In the genomic region with DNA sequence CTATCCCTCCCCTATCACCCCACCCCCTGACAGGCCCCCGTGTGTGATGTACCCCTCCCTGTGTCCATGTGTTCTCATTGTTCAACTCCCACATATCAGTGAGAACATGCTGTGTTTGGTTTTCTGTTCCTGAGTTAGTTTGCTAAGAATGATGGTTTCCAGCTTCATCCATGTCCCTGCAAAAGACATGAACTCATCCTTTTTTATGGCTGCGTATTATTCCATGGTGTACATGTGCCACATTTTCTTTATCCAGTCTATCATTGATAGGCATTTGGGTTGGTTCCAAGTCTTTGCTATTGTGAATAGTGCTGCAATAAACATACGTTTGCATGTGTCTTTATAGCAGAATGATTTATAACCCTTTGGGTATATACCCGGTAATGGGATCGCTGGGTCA, we compare ENCODE assay signal across 3 cellular contexts.
A peak's percentile ranks its signal among the peaks of the same experiment; 100 is the strongest.
TF ChIP-seq lines count a peak whose summit lies in the region.

No MANE protein-coding gene starts in this region.

TF ChIP-seq in HEK293, 187 proteins besides CTCF, POLR2A, EP300 and RAD21:
- TF ChIP-seq ZNF146 (tag by site-specific recombination; IDR thresholded peaks at IDR 0.05): peak; percentile 99
- TF ChIP-seq, protein P1, sequence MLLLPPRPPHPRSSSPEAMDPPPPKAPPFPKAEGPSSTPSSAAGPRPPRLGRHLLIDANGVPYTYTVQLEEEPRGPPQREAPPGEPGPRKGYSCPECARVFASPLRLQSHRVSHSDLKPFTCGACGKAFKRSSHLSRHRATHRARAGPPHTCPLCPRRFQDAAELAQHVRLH (tag by site-specific recombination; IDR thresholded peaks at IDR 0.05): 0 out of 2 replicates have a peak, but pooled peaks have one; percentile 12
- TF ChIP-seq, protein P2, sequence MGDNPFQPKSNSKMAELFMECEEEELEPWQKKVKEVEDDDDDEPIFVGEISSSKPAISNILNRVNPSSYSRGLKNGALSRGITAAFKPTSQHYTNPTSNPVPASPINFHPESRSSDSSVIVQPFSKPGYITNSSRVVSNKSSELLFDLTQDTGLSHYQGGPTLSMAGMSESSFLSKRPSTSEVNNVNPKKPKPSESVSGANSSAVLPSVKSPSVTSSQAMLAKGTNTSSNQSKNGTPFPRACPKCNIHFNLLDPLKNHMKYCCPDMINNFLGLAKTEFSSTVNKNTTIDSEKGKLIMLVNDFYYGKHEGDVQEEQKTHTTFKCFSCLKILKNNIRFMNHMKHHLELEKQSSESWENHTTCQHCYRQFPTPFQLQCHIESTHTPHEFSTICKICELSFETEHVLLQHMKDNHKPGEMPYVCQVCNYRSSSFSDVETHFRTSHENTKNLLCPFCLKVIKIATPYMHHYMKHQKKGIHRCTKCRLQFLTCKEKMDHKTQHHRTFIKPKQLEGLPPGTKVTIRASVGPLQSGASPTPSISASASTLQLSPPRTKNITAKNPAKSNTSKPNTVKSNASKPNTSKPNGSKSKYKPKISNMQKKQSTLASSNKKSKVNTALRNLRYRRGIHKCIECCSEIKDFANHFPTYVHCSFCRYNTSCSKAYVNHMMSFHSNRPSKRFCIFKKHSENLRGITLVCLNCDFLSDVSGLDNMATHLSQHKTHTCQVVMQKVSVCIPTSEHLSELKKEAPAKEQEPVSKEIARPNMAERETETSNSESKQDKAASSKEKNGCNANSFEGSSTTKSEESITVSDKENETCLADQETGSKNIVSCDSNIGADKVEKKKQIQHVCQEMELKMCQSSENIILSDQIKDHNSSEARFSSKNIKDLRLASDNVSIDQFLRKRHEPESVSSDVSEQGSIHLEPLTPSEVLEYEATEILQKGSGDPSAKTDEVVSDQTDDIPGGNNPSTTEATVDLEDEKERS (tag by site-specific recombination; IDR thresholded peaks at IDR 0.05): 0 out of 2 replicates have a peak, but pooled peaks have one; percentile 31
TF ChIP-seq in HEK293: peak in this region for 3; not testable (repeated sequence) for 184.

TF ChIP-seq in K562, 482 proteins besides CTCF, POLR2A, EP300 and RAD21:
- peak; percentile 86 for TF ChIP-seq ZNF146 (CRISPR knock-in tag; IDR thresholded peaks at IDR 0.05; ENCODE audit: unreplicated experiment)

TF ChIP-seq in HepG2, 621 proteins besides CTCF, POLR2A, EP300 and RAD21:
- TF ChIP-seq, protein P3, sequence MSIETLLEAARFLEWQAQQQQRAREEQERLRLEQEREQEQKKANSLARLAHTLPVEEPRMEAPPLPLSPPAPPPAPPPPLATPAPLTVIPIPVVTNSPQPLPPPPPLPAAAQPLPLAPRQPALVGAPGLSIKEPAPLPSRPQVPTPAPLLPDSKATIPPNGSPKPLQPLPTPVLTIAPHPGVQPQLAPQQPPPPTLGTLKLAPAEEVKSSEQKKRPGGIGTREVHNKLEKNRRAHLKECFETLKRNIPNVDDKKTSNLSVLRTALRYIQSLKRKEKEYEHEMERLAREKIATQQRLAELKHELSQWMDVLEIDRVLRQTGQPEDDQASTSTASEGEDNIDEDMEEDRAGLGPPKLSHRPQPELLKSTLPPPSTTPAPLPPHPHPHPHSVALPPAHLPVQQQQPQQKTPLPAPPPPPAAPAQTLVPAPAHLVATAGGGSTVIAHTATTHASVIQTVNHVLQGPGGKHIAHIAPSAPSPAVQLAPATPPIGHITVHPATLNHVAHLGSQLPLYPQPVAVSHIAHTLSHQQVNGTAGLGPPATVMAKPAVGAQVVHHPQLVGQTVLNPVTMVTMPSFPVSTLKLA (IDR thresholded peaks at IDR 0.05): peak; percentile 10; the same call in 1 of the 2 replicates
TF ChIP-seq in HepG2: peak in this region for 1; not testable (repeated sequence) for 620.
